ENCODE assay signal across 25 cellular contexts in genomic region chr4:38647096-38647819, GRCh38.
"Had no signal": no experiment of that assay in that cellular context is flagged by ENCODE, and none has a peak within 500 bp of the region (broad histone marks: within the 10 kb centered on the region; RNA-seq: fewer than 3 reads in every experiment).

No MANE protein-coding gene starts in this region.

- H3K9me3 Mint-ChIP-seq: activated B cell treated with CpG ODN at 0.5 μM for 24 hours; natural killer cell treated with Interleukin-12 subunit alpha and Interleukin-12 subunit beta and Interleukin-15 and Interleukin-18, amount 100 ng/mL, for 72 hours; T-helper 2 cell treated with Interferon-gamma antibody and Interleukin-4, amounts not matched to agents 5 μg/mL and 100 μg/mL, for 36 hours had no signal

- DNase-seq: activated B cell treated with CpG ODN at 0.5 μM for 24 hours; activated CD8-positive, alpha-beta memory T cell treated with anti-CD3 and anti-CD28 coated beads, Interleukin-2, amount 10 ng/mL, durations not matched to agents 7 days and 5 days; activated CD8-positive, alpha-beta T cell treated with anti-CD3 and anti-CD28 coated beads, Interleukin-2, amount 10 ng/mL, durations not matched to agents 7 days and 5 days; activated naive CD4-positive, alpha-beta T cell treated with Interleukin-2 at 50 U/mL for 16 hours; activated T-cell treated with anti-CD3 and anti-CD28 coated beads, Interleukin-2, amount 50 U/mL, for 48 hours; anterior cingulate cortex; dermis blood vessel endothelial cell; effector CD4-positive, alpha-beta T cell; esophagus squamous epithelium; left colon; mammary epithelial cell; stimulated activated CD4-positive, alpha-beta T cell treated with anti-CD3 and anti-CD28 coated beads, Interleukin-2, amount 100 ng/mL, for 48 hours; stimulated activated naive CD8-positive, alpha-beta T cell treated with anti-CD3 and anti-CD28 coated beads, Interleukin-15, Interleukin-2, amounts not matched to agents 100 U/mL and 50 U/mL, for 24 hours; trophoblast cell; uterus had no signal

- H3K4me3 ChIP-seq: esophagus squamous epithelium, right atrium auricular region, thoracic aorta, uterus had no signal

- H3K4me1 ChIP-seq: esophagus squamous epithelium, right atrium auricular region, uterus had no signal

- ATAC-seq: activated CD8-positive, alpha-beta memory T cell treated with anti-CD3 and anti-CD28 coated beads, Interleukin-2, amount 10 ng/mL, durations not matched to agents 7 days and 5 days; activated CD8-positive, alpha-beta T cell treated with anti-CD3 and anti-CD28 coated beads, Interleukin-2, amount 10 ng/mL, durations not matched to agents 7 days and 5 days; left colon; natural killer cell treated with Interleukin-12 subunit alpha and Interleukin-12 subunit beta and Interleukin-15 and Interleukin-18, amount 100 ng/mL, for 72 hours; stimulated activated naive CD8-positive, alpha-beta T cell treated with anti-CD3 and anti-CD28 coated beads, Interleukin-15, Interleukin-2, amounts not matched to agents 100 U/mL and 50 U/mL, for 24 hours had no signal

- H3K36me3 ChIP-seq: esophagus squamous epithelium, right atrium auricular region, thoracic aorta, uterus had no signal

- H3K27me3 ChIP-seq: esophagus squamous epithelium, right atrium auricular region, uterus had no signal

- H3K4me3 Mint-ChIP-seq: activated B cell treated with CpG ODN at 0.5 μM for 24 hours; activated CD8-positive, alpha-beta memory T cell treated with anti-CD3 and anti-CD28 coated beads, Interleukin-2, amount 10 ng/mL, durations not matched to agents 7 days and 5 days; activated CD8-positive, alpha-beta T cell treated with anti-CD3 and anti-CD28 coated beads, Interleukin-2, amount 10 ng/mL, durations not matched to agents 7 days and 5 days; activated naive CD8-positive, alpha-beta T cell; mesothelial cell of epicardium; natural killer cell treated with Interleukin-12 subunit alpha and Interleukin-12 subunit beta and Interleukin-15 and Interleukin-18, amount 100 ng/mL, for 72 hours; T-helper 2 cell treated with Interferon-gamma antibody and Interleukin-4, amounts not matched to agents 5 μg/mL and 100 μg/mL, for 36 hours had no signal

- H3K27ac ChIP-seq: esophagus squamous epithelium, right atrium auricular region, thoracic aorta, uterus had no signal

- H3K27ac Mint-ChIP-seq: activated B cell treated with CpG ODN at 0.5 μM for 24 hours; activated CD8-positive, alpha-beta memory T cell treated with anti-CD3 and anti-CD28 coated beads, Interleukin-2, amount 10 ng/mL, durations not matched to agents 7 days and 5 days; activated naive CD8-positive, alpha-beta T cell; mesothelial cell of epicardium; natural killer cell treated with Interleukin-12 subunit alpha and Interleukin-12 subunit beta and Interleukin-15 and Interleukin-18, amount 100 ng/mL, for 72 hours; T-helper 2 cell treated with Interferon-gamma antibody and Interleukin-4, amounts not matched to agents 5 μg/mL and 100 μg/mL, for 36 hours had no signal

- FAIRE-seq: bronchial epithelial cell, colon, frontal cortex, islet of Langerhans had no signal

- H3K9me3 ChIP-seq: esophagus squamous epithelium, right atrium auricular region, thoracic aorta, uterus had no signal

- H3K27me3 Mint-ChIP-seq: activated naive CD8-positive, alpha-beta T cell; natural killer cell treated with Interleukin-12 subunit alpha and Interleukin-12 subunit beta and Interleukin-15 and Interleukin-18, amount 100 ng/mL, for 72 hours had no signal

- H3K36me3 Mint-ChIP-seq: activated naive CD8-positive, alpha-beta T cell; mesothelial cell of epicardium; natural killer cell treated with Interleukin-12 subunit alpha and Interleukin-12 subunit beta and Interleukin-15 and Interleukin-18, amount 100 ng/mL, for 72 hours had no signal

- H3K4me1 Mint-ChIP-seq: activated CD8-positive, alpha-beta memory T cell treated with anti-CD3 and anti-CD28 coated beads, Interleukin-2, amount 10 ng/mL, durations not matched to agents 7 days and 5 days; mesothelial cell of epicardium had no signal
